In the genomic region with DNA sequence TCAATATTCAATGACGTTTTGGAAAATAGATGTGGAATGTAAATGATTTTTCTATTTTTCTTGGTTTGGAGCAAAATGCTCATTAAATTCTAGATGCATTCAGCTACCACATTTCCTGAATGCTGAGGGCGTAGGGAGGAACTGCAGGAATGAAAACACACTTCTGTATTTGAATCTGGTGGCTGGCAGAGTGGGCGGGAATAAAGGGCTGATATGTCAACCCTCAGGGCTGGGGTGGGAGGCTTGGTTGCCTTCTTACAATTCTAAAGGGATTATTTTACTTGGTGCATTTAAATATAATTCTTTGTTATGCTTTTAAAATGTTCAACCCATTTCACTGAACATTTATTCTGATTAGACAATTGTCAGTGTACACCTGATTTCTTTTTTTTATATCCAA, we compare ENCODE assay signal across 1 cellular context.
TF ChIP-seq lines count a peak whose summit lies in the region.

No MANE protein-coding gene starts in this region.

TF ChIP-seq in GM23338, 12 proteins besides CTCF, POLR2A, EP300 and RAD21 (continued from another document):
- no peak for TF ChIP-seq REST (IDR thresholded peaks at IDR 0.05; ENCODE audit: unreplicated experiment)
- TF ChIP-seq CREB1 (CRISPR knock-in tag; IDR thresholded peaks at IDR 0.05; ENCODE audit: low read depth), result no peak
- TF ChIP-seq EZH2 (IDR thresholded peaks at IDR 0.05; ENCODE audit: low read depth, unreplicated experiment), result no peak
- no peak for TF ChIP-seq ZNF114 (CRISPR knock-in tag; IDR thresholded peaks at IDR 0.05)
- TF ChIP-seq ETS1 (IDR thresholded peaks at IDR 0.05), result no peak
- no peak for TF ChIP-seq EZH2phosphoT487 (IDR thresholded peaks at IDR 0.05; ENCODE audit: unreplicated experiment)
- TF ChIP-seq NANOG (IDR thresholded peaks at IDR 0.05; ENCODE audit: borderline replicate concordance), result no peak
- TF ChIP-seq ZNF331 (CRISPR knock-in tag; IDR thresholded peaks at IDR 0.05; ENCODE audit: low read depth), result no peak
